ENCODE assay signal across 1 cellular context in the genomic region with DNA sequence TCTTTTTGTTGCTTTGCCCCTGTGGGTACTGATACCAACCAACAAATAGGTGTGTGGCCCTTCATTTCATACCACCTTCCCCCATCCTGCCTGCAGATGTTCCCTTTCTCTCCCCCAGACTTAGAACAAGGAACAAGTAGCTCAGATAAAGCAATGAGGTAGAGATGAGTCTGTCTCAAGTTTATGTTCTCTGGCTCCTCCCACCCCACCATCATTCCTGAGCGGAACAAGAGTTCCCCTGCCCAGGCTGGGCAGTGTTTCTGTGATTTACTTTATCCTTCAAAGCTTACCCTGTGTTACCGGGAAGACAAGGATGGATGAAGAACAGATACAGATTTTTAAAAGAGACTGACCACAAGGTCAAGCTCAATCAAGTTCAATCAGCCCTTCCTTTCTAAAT.
TF ChIP-seq lines count a peak whose summit lies in the region.

No MANE protein-coding gene starts in this region.

TF ChIP-seq in GM23338, 12 proteins besides CTCF, POLR2A, EP300 and RAD21 (continued from another document):
- TF ChIP-seq, protein P1, sequence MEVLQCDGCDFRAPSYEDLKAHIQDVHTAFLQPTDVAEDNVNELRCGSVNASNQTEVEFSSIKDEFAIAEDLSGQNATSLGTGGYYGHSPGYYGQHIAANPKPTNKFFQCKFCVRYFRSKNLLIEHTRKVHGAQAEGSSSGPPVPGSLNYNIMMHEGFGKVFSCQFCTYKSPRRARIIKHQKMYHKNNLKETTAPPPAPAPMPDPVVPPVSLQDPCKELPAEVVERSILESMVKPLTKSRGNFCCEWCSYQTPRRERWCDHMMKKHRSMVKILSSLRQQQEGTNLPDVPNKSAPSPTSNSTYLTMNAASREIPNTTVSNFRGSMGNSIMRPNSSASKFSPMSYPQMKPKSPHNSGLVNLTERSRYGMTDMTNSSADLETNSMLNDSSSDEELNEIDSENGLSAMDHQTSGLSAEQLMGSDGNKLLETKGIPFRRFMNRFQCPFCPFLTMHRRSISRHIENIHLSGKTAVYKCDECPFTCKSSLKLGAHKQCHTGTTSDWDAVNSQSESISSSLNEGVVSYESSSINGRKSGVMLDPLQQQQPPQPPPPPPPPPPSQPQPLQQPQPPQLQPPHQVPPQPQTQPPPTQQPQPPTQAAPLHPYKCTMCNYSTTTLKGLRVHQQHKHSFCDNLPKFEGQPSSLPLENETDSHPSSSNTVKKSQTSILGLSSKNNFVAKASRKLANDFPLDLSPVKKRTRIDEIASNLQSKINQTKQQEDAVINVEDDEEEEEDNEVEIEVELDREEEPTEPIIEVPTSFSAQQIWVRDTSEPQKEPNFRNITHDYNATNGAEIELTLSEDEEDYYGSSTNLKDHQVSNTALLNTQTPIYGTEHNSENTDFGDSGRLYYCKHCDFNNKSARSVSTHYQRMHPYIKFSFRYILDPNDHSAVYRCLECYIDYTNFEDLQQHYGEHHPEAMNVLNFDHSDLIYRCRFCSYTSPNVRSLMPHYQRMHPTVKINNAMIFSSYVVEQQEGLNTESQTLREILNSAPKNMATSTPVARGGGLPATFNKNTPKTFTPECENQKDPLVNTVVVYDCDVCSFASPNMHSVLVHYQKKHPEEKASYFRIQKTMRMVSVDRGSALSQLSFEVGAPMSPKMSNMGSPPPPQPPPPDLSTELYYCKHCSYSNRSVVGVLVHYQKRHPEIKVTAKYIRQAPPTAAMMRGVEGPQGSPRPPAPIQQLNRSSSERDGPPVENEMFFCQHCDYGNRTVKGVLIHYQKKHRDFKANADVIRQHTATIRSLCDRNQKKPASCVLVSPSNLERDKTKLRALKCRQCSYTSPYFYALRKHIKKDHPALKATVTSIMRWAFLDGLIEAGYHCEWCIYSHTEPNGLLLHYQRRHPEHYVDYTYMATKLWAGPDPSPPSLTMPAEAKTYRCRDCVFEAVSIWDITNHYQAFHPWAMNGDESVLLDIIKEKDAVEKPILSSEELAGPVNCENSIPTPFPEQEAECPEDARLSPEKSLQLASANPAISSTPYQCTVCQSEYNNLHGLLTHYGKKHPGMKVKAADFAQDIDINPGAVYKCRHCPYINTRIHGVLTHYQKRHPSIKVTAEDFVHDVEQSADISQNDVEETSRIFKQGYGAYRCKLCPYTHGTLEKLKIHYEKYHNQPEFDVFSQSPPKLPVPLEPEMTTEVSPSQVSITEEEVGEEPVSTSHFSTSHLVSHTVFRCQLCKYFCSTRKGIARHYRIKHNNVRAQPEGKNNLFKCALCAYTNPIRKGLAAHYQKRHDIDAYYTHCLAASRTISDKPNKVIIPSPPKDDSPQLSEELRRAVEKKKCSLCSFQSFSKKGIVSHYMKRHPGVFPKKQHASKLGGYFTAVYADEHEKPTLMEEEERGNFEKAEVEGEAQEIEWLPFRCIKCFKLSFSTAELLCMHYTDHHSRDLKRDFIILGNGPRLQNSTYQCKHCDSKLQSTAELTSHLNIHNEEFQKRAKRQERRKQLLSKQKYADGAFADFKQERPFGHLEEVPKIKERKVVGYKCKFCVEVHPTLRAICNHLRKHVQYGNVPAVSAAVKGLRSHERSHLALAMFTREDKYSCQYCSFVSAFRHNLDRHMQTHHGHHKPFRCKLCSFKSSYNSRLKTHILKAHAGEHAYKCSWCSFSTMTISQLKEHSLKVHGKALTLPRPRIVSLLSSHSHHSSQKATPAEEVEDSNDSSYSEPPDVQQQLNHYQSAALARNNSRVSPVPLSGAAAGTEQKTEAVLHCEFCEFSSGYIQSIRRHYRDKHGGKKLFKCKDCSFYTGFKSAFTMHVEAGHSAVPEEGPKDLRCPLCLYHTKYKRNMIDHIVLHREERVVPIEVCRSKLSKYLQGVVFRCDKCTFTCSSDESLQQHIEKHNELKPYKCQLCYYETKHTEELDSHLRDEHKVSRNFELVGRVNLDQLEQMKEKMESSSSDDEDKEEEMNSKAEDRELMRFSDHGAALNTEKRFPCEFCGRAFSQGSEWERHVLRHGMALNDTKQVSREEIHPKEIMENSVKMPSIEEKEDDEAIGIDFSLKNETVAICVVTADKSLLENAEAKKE (CRISPR knock-in tag; IDR thresholded peaks at IDR 0.05), result no peak
- TF ChIP-seq JUNB (IDR thresholded peaks at IDR 0.05; ENCODE audit: unreplicated experiment) (no peak), ZNF331 (CRISPR knock-in tag; IDR thresholded peaks at IDR 0.05; ENCODE audit: low read depth) (no peak), CREB1 (CRISPR knock-in tag; IDR thresholded peaks at IDR 0.05; ENCODE audit: low read depth) (no peak)
